ENCODE assay signal across 16 cellular contexts in genomic region chr6:82298012-82298411, GRCh38. TPM values are rescaled to one million over a fixed set of nuclear protein-coding genes. Genes with fewer than 3 reads are reported as not detected.
A peak's percentile ranks its signal among the peaks of the same experiment; 100 is the strongest.
DNase-seq lines count a peak whose midpoint lies in the region; ATAC-seq and TF ChIP-seq lines count a peak whose summit lies in the region.
"Had no signal": no experiment of that assay in that cellular context is flagged by ENCODE, and none has a peak within 500 bp of the region (broad histone marks: within the 10 kb centered on the region; RNA-seq: fewer than 3 reads in every experiment).

No MANE protein-coding gene starts in this region.

- H3K9me3 ChIP-seq in GM23248 (ENCODE audit: low read depth) (no peaks in the 10 kb centered on the region), PC-3 (ENCODE audit: low read length) (no peaks in the 10 kb centered on the region), mammary epithelial cell (replicated peaks; ENCODE audit: insufficient read depth, low read length) (no peaks in the 10 kb centered on the region), neural progenitor cell (ENCODE audit: low read depth) (no peaks in the 10 kb centered on the region)
- H3K9me3 ChIP-seq: gastrocnemius medialis, uterus had no signal

- H3K27ac ChIP-seq in GM23248 (no peak overlapping the region), PC-3 (ENCODE audit: low read length) (no peak overlapping the region), mammary epithelial cell (ENCODE audit: insufficient read depth, low read depth, low read length) (peak overlapping the region; percentile 26), neural progenitor cell (no peak overlapping the region)
- H3K27ac ChIP-seq: gastrocnemius medialis, uterus had no signal

- H3K36me3 ChIP-seq in GM23248 (ENCODE audit: low read depth), result no peaks in the 10 kb centered on the region
- no peaks in the 10 kb centered on the region for H3K36me3 ChIP-seq in PC-3 (ENCODE audit: low read depth, low read length)
- H3K36me3 ChIP-seq in mammary epithelial cell (ENCODE audit: insufficient read depth, low read length), result no peaks in the 10 kb centered on the region
- no peaks in the 10 kb centered on the region for H3K36me3 ChIP-seq in neural progenitor cell
- H3K36me3 ChIP-seq: gastrocnemius medialis, uterus had no signal

- H3K4me1 Mint-ChIP-seq in neural progenitor cell, result peaks cover 16% of the 10 kb centered on the region
- H3K4me1 Mint-ChIP-seq in mesothelial cell of epicardium, result no peaks in the 10 kb centered on the region

- no TSS peak for BruUV-seq in PC-3 (replicated peaks; lab: Mats Ljungman, UMichigan)
- BruUV-seq in mammary epithelial cell (replicated peaks; lab: Mats Ljungman, UMichigan), result no TSS peak

- H3K27me3 ChIP-seq in GM23248 (replicated peaks; ENCODE audit: insufficient read depth), result no peaks in the 10 kb centered on the region
- no peaks in the 10 kb centered on the region for H3K27me3 ChIP-seq in PC-3 (ENCODE audit: low read length)
- H3K27me3 ChIP-seq in mammary epithelial cell (ENCODE audit: insufficient read depth, low read length), result no peaks in the 10 kb centered on the region
- H3K27me3 ChIP-seq in neural progenitor cell, result no peaks in the 10 kb centered on the region
- H3K27me3 ChIP-seq: gastrocnemius medialis, uterus had no signal

- H3K9me3 Mint-ChIP-seq in neural progenitor cell (peaks cover 26% of the 10 kb centered on the region), mesothelial cell of epicardium (peaks cover 8% of the 10 kb centered on the region)

- H3F3A ChIP-seq in GM23248 (ENCODE audit: insufficient read depth) (no peaks in the 10 kb centered on the region), PC-3 (ENCODE audit: low read length, unreplicated experiment) (no peaks in the 10 kb centered on the region), neural progenitor cell (ENCODE audit: low read depth) (no peaks in the 10 kb centered on the region)

- peak; percentile 59 for DNase-seq in GM23248
- peak; percentile 78 for DNase-seq in PC-3
- peak; percentile 82 for DNase-seq in mammary epithelial cell
- DNase-seq in neural progenitor cell (ENCODE audit: low spot score), result no peak
- no peak for DNase-seq in activated CD4-positive, alpha-beta T cell treated with anti-CD3 and anti-CD28 coated beads, Interleukin-2, amount 50 U/mL, for 48 hours
- no peak for DNase-seq in NCI-H1694 (lab: John Stamatoyannopoulos, UW)
- DNase-seq in mesothelial cell of epicardium (ENCODE audit: low spot score in 2 of 2, unreplicated experiment in 2 of 2), result no peak
- DNase-seq: activated CD4-positive, CD25-positive, alpha-beta regulatory T cell treated with anti-CD3 and anti-CD28 coated beads, Interleukin-2, amount 50 U/mL, for 72 hours; activated CD8-positive, alpha-beta memory T cell treated with anti-CD3 and anti-CD28 coated beads, Interleukin-2, amount 50 U/mL, for 48 hours; activated naive CD4-positive, alpha-beta T cell treated with anti-CD3 and anti-CD28 coated beads, Interleukin-2, amount 50 U/mL, for 16 hours; effector CD4-positive, alpha-beta T cell; gastrocnemius medialis; NCI-H2081 treated with DMSO at 0.1 percent for 48 hours; NCI-H526 treated with DMSO at 0.1 percent for 48 hours; uterus had no signal

- POLR2A ChIA-PET in PC-3 (lab: Charles Lee; ENCODE audit: unreplicated experiment), result no interaction called here

- H4K20me1 ChIP-seq in GM23248 (ENCODE audit: insufficient read depth) (no peaks in the 10 kb centered on the region), PC-3 (ENCODE audit: low read length) (no peaks in the 10 kb centered on the region), mammary epithelial cell (ENCODE audit: insufficient read depth, low read length) (no peaks in the 10 kb centered on the region), neural progenitor cell (ENCODE audit: low read depth) (no peaks in the 10 kb centered on the region)

- H3K79me2 ChIP-seq in GM23248 (ENCODE audit: insufficient read depth) (no peaks in the 10 kb centered on the region), PC-3 (ENCODE audit: low read length) (no peaks in the 10 kb centered on the region), mammary epithelial cell (ENCODE audit: insufficient read depth, low read length) (no peaks in the 10 kb centered on the region), neural progenitor cell (ENCODE audit: low read depth) (no peaks in the 10 kb centered on the region)

- in situ Hi-C loops in GM23248 (cut with MboI) (no loop called here), mammary epithelial cell (cut with MboI; ENCODE audit: low sequenced_read_pairs in 2 of 2) (no loop called here)

- H3K36me3 Mint-ChIP-seq in neural progenitor cell (no peaks in the 10 kb centered on the region), mesothelial cell of epicardium (no peaks in the 10 kb centered on the region)

- H3K4me2 ChIP-seq in GM23248 (ENCODE audit: unreplicated experiment), result no peak overlapping the region
- peak overlapping the region; percentile 58 for H3K4me2 ChIP-seq in PC-3 (ENCODE audit: low read length)
- peak overlapping the region; percentile 76 for H3K4me2 ChIP-seq in mammary epithelial cell (ENCODE audit: insufficient read depth, low read depth, low read length)
- H3K4me2 ChIP-seq in neural progenitor cell, result no peak overlapping the region

- intact Hi-C loops in PC-3 (cut with micrococcal nuclease), result no loop called here
- intact Hi-C loops in mammary epithelial cell (cut with micrococcal nuclease), result no loop called here

- H3K9ac ChIP-seq in GM23248, result no peak overlapping the region
- H3K9ac ChIP-seq in PC-3 (ENCODE audit: low read length), result no peak overlapping the region
- peak overlapping the region; percentile 12 for H3K9ac ChIP-seq in mammary epithelial cell (ENCODE audit: insufficient read depth, low read length)
- H3K9ac ChIP-seq in neural progenitor cell, result no peak overlapping the region

- H3K4me3 Mint-ChIP-seq in neural progenitor cell (peak overlapping the region; percentile 3), mesothelial cell of epicardium (no peak overlapping the region)

- no peaks in the 10 kb centered on the region for H3K9me2 ChIP-seq in GM23248 (ENCODE audit: insufficient read depth)
- H3K9me2 ChIP-seq in PC-3 (replicated peaks; ENCODE audit: low read length), result no peaks in the 10 kb centered on the region

- ATAC-seq in PC-3 (peak; percentile 88), HG03175 (IDR thresholded peaks at IDR 0.05; ENCODE audit: unreplicated experiment) (no peak)
- ATAC-seq: gastrocnemius medialis had no signal

- H2AFZ ChIP-seq in GM23248 (no peak overlapping the region), PC-3 (ENCODE audit: low read length) (peak overlapping the region; percentile 77), mammary epithelial cell (ENCODE audit: low read depth, low read length) (peak overlapping the region; percentile 76), neural progenitor cell (replicated peaks) (no peak overlapping the region)

- CTCF ChIA-PET in PC-3 (lab: Charles Lee) (no interaction called here), mammary epithelial cell (lab: Charles Lee; ENCODE audit: low non-redundant PET) (no interaction called here)

- no peaks in the 10 kb centered on the region for H3K4me1 ChIP-seq in GM23248 (ENCODE audit: insufficient read depth)
- H3K4me1 ChIP-seq in PC-3 (ENCODE audit: insufficient read depth, low read length), result peaks cover 4% of the 10 kb centered on the region; the same call in 1 of the 2 replicates
- no peaks in the 10 kb centered on the region for H3K4me1 ChIP-seq in mammary epithelial cell (ENCODE audit: insufficient read depth, low read length)
- no peaks in the 10 kb centered on the region for H3K4me1 ChIP-seq in neural progenitor cell
- H3K4me1 ChIP-seq: gastrocnemius medialis, uterus had no signal

- H3K27ac Mint-ChIP-seq in neural progenitor cell, result peak overlapping the region; percentile 2
- no peak overlapping the region for H3K27ac Mint-ChIP-seq in mesothelial cell of epicardium

- TF ChIP-seq CTCF in PC-3 (conservative IDR thresholded peaks at IDR 0.05; ENCODE audit: low read depth, low read length), result no peak
- TF ChIP-seq CTCF in mammary epithelial cell (conservative IDR thresholded peaks at IDR 0.05 in 1 of 2, IDR thresholded peaks at IDR 0.05 in 1 of 2; ENCODE audit: extremely low read depth in 1 of 2, insufficient read depth in 1 of 2, low read depth in 1 of 2, low read length in 2 of 2), result no peak
- TF ChIP-seq CTCF in neural progenitor cell (IDR thresholded peaks at IDR 0.05), result no peak
- no peak for TF ChIP-seq CTCF in mesothelial cell of epicardium (IDR thresholded peaks at IDR 0.05; ENCODE audit: unreplicated experiment)

- H3K4me3 ChIP-seq in GM23248 (no peak overlapping the region), PC-3 (ENCODE audit: low read length) (peak overlapping the region; percentile 25; the same call in 1 of the 2 replicates), mammary epithelial cell (replicated peaks in 1 of 3; ENCODE audit: insufficient read depth in 1 of 3, low read depth in 2 of 3, low read length in 3 of 3) (peak overlapping the region in 2 of 3 experiments; percentile 7 to 36), neural progenitor cell (no peak overlapping the region)
- H3K4me3 ChIP-seq: gastrocnemius medialis, uterus had no signal

- H3K27me3 Mint-ChIP-seq in neural progenitor cell (ENCODE audit: insufficient read depth, low read depth) (peaks cover 4% of the 10 kb centered on the region), mesothelial cell of epicardium (ENCODE audit: low read depth) (no peaks in the 10 kb centered on the region)

- dilution Hi-C loops in mammary epithelial cell (cut with HindIII; ENCODE audit: low sequenced_read_pairs), result no loop called here

- 64% methylated on average over 11 to 12 of the region's 12 CpGs for WGBS in GM23248 (ENCODE audit: low coverage in 1 of 2, low lambda C conversion rate in 2 of 2, missing lambda C conversion rate in 2 of 2), 2 experiments
- 1% methylated on average over 12 of the region's 12 CpGs for WGBS in mammary epithelial cell (ENCODE audit: low coverage, missing lambda C conversion rate)

RNA-seq across cellular contexts. Expression of gene IBTK, which starts 50.5 kb away (rescaled TPM):
- 41.9 and 44.5 TPM in 2 replicates for total RNA-seq in GM23248 (2014; rRNA removed; shearing (Covaris generic))
- 22.5 and 23.8 TPM in 2 replicates for polyA plus RNA-seq in GM23248 (2016; fragmentation: Nextera tagmentation; extraction: Ambion mirVana)
- total RNA-seq in PC-3 (2014; rRNA removed), result 17.2 and 20.0 TPM in 2 replicates
- total RNA-seq in mammary epithelial cell, result 10 to 100 TPM; 39.1 to 49.2 TPM
- 12.4 TPM for polyA plus RNA-seq in mammary epithelial cell
- polyA minus RNA-seq in mammary epithelial cell, result 44.9 TPM
- 19.5 and 33.7 TPM in 2 replicates for total RNA-seq in neural progenitor cell (ENCODE audit: low replicate concordance)
- 29.4 to 33.3 TPM (median 31.8 TPM) in 3 replicates for total RNA-seq in mesothelial cell of epicardium

Comparison
In these comparisons a context has a peak if more than half of its experiments do, and no peak if none do; other contexts are left out.
1. DNase-seq: peak in GM23248 (single experiment), PC-3 (single experiment) and mammary epithelial cell (single experiment); none in neural progenitor cell (single experiment), activated CD4-positive, alpha-beta T cell treated with anti-CD3 and anti-CD28 coated beads, Interleukin-2, amount 50 U/mL, for 48 hours (0 of 2), NCI-H1694 (single experiment) and mesothelial cell of epicardium (0 of 2).
2. H2AFZ ChIP-seq: peak in PC-3 (single experiment) and mammary epithelial cell (single experiment); none in GM23248 (single experiment) and neural progenitor cell (single experiment).
3. H3K4me2 ChIP-seq: peak in PC-3 (single experiment) and mammary epithelial cell (single experiment); none in GM23248 (single experiment) and neural progenitor cell (single experiment).
4. H3K4me3 ChIP-seq: peak in PC-3 (single experiment) and mammary epithelial cell (2 of 3); none in GM23248 (single experiment) and neural progenitor cell (single experiment).